In the genomic region with DNA sequence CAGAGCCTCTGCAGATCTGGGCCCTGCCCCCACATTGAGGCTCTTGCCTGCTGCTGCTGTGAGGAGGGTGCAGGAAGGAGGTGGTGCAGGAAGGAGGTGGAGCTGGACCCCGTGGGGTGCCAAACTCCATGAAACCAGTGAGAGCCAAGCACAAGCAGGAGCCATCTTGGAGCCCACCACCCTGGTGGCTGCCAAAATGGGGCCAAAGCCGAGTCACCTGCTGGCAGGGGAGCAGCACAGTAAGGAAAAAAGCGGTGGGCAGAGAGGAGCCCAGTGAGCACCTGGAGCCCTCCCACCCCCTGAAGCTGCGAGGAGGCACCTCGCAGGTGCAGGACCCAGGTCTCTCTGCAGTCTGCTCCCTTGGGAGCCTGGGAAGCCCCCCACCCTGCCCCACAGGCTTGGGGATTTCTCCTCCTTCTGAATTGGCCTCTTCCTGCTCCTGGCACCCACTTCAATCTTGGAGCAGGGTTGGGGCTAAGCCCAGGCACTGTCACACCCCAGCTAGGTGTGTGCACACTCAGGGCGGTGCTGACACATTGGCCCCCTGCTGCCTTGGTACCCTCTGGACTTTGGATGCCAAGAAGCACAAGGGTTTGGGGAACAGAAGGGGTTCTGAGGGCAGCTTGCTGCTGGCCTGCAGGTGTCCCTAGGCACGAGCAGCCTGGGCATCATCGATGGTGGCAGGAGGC, we compare ENCODE assay signal across 26 cellular contexts.
"Had no signal": no experiment of that assay in that cellular context is flagged by ENCODE, and none has a peak within 500 bp of the region (broad histone marks: within the 10 kb centered on the region; RNA-seq: fewer than 3 reads in every experiment).

No MANE protein-coding gene starts in this region.

- H3K27ac ChIP-seq: lower lobe of right lung, neural progenitor cell, ovary, prostate gland, skin epidermis, stomach, testis, thyroid gland, transverse colon had no signal

- H3K4me1 ChIP-seq: lower lobe of right lung, neural progenitor cell, prostate gland, stomach, testis, thyroid gland, transverse colon had no signal

- H3K9me3 ChIP-seq: lower lobe of right lung, ovary, prostate gland, testis, thyroid gland, transverse colon had no signal

- H3K9ac ChIP-seq: neural progenitor cell had no signal

- H2AFZ ChIP-seq: neural progenitor cell had no signal

- H3K4me2 ChIP-seq: neural progenitor cell had no signal

- H3K36me3 ChIP-seq: lower lobe of right lung, neural progenitor cell, ovary, prostate gland, stomach, thyroid gland, transverse colon had no signal

- DNase-seq: hippocampal formation; kidney glomerular epithelial cell; left cardiac atrium; left ventricle myocardium superior; lower lobe of right lung; mesendoderm; naive B cell; natural killer cell; nephron progenitor cell; ovary; retina; right cardiac atrium; stimulated activated CD4-positive, alpha-beta T cell treated with anti-CD3 and anti-CD28 coated beads, Interleukin-12 subunit alpha, Interleukin-12 subunit beta, amount 100 ng/mL, for 4 hours; stimulated activated CD4-positive, alpha-beta T cell treated with anti-CD3 and anti-CD28 coated beads, Interleukin-15, amount 100 ng/mL, for 24 hours; stimulated activated CD4-positive, alpha-beta T cell treated with anti-CD3 and anti-CD28 coated beads, Interleukin-2, amount 100 ng/mL, for 24 hours; stimulated activated CD4-positive, alpha-beta T cell treated with anti-CD3 and anti-CD28 coated beads, Interleukin-4, amount 100 ng/mL, for 1 hour; stimulated activated naive B cell treated with anti-CD40 and anti-IgM and Interleukin-4, amounts not matched to agents 10 μg/mL and 1 μg/mL and 100 μg/mL, for 72 hours; stimulated activated naive CD8-positive, alpha-beta T cell treated with anti-CD3 and anti-CD28 coated beads, Interleukin-15, Interleukin-2, amounts not matched to agents 100 U/mL and 50 U/mL, for 24 hours; stomach; testis; thyroid gland; transverse colon had no signal

- ATAC-seq: left cardiac atrium; left lobe of liver; left ventricle myocardium superior; natural killer cell; stimulated activated naive B cell treated with anti-CD40 and anti-IgM and Interleukin-4, amounts not matched to agents 10 μg/mL and 1 μg/mL and 100 μg/mL, for 72 hours; stimulated activated naive CD8-positive, alpha-beta T cell treated with anti-CD3 and anti-CD28 coated beads, Interleukin-15, Interleukin-2, amounts not matched to agents 100 U/mL and 50 U/mL, for 24 hours had no signal

- H3K27me3 ChIP-seq: neural progenitor cell, stomach, testis, thyroid gland, transverse colon had no signal

- H3K4me3 ChIP-seq: lower lobe of right lung, neural progenitor cell, ovary, prostate gland, skin epidermis, stomach, testis, thyroid gland, transverse colon had no signal
